ENCODE assay signal across 19 cellular contexts in the genomic region with DNA sequence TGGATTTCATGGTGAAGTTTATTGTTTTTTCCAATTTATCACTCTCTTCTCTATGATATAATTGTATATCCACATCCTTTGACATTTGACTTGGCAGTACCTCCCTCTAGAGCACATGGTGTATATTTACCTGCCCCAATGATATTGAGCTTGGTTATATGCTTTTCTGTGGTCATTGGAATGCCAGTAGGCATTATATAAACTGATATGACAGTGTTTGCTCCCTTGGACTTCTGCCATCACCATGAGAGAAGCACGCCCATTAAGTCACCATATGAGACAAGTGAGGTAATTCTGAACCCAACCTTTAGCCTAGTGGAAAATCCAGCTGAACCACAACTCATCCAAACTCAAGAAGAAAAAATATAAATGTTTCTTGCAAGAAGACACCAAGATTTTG.
"Had no signal": no experiment of that assay in that cellular context is flagged by ENCODE, and none has a peak within 500 bp of the region (broad histone marks: within the 10 kb centered on the region; RNA-seq: fewer than 3 reads in every experiment).

No MANE protein-coding gene starts in this region.

- H3K27me3 Mint-ChIP-seq: activated B cell treated with CpG ODN at 0.5 μM for 24 hours; activated CD4-positive, alpha-beta T cell treated with anti-CD3 and anti-CD28 coated beads, Interleukin-2, amount 10 ng/mL, durations not matched to agents 24 days and 14 days had no signal

- DNase-seq: activated B cell treated with CpG ODN at 0.5 μM for 24 hours; activated CD4-positive, alpha-beta T cell treated with anti-CD3 and anti-CD28 coated beads, Interleukin-2, amount 10 ng/mL, durations not matched to agents 24 days and 14 days; activated naive CD4-positive, alpha-beta T cell treated with Interleukin-2 at 50 U/mL for 16 hours; effector CD4-positive, alpha-beta T cell; kidney; left ventricle myocardium superior; mesenchymal stem cell; sigmoid colon; stimulated activated CD4-positive, alpha-beta T cell treated with anti-CD3 and anti-CD28 coated beads, Interleukin-12 subunit alpha, Interleukin-12 subunit beta, amount 100 ng/mL, for 4 hours; stimulated activated CD4-positive, alpha-beta T cell treated with anti-CD3 and anti-CD28 coated beads, Interleukin-2, amount 100 ng/mL, for 48 hours; stimulated activated naive CD8-positive, alpha-beta T cell treated with anti-CD3 and anti-CD28 coated beads, Interleukin-15, Interleukin-2, amounts not matched to agents 100 U/mL and 50 U/mL, for 24 hours; upper lobe of right lung had no signal

- H3K4me3 ChIP-seq: cardiac muscle cell, coronary artery, gastroesophageal sphincter, sigmoid colon, upper lobe of right lung had no signal

- ATAC-seq: gastroesophageal sphincter; left ventricle myocardium superior; stimulated activated naive CD8-positive, alpha-beta T cell treated with anti-CD3 and anti-CD28 coated beads, Interleukin-15, Interleukin-2, amounts not matched to agents 100 U/mL and 50 U/mL, for 24 hours; upper lobe of right lung had no signal

- H3K36me3 ChIP-seq: cardiac muscle cell, gastroesophageal sphincter, sigmoid colon, upper lobe of right lung had no signal

- H3K4me3 Mint-ChIP-seq: activated B cell treated with CpG ODN at 0.5 μM for 24 hours; activated CD4-positive, alpha-beta T cell treated with anti-CD3 and anti-CD28 coated beads, Interleukin-2, amount 10 ng/mL, durations not matched to agents 24 days and 14 days; activated T-helper 1 cell treated with anti-CD3 and anti-CD28 coated beads, Interleukin-12 subunit alpha, Interleukin-12 subunit beta, Interleukin-2, Interleukin-4 antibody, amounts not matched to agents 30 ng/mL and 10 ng/mL and 1 ng/mL, durations not matched to agents 14 hours and 24 hours and 36 hours had no signal

- H3K4me1 Mint-ChIP-seq: activated B cell treated with CpG ODN at 0.5 μM for 24 hours; activated CD4-positive, alpha-beta T cell treated with anti-CD3 and anti-CD28 coated beads, Interleukin-2, amount 10 ng/mL, durations not matched to agents 24 days and 14 days had no signal

- H3K27me3 ChIP-seq: cardiac muscle cell, gastroesophageal sphincter, sigmoid colon, upper lobe of right lung had no signal

- H3K27ac Mint-ChIP-seq: activated B cell treated with CpG ODN at 0.5 μM for 24 hours; activated CD4-positive, alpha-beta T cell treated with anti-CD3 and anti-CD28 coated beads, Interleukin-2, amount 10 ng/mL, durations not matched to agents 24 days and 14 days; activated T-helper 1 cell treated with anti-CD3 and anti-CD28 coated beads, Interleukin-12 subunit alpha, Interleukin-12 subunit beta, Interleukin-2, Interleukin-4 antibody, amounts not matched to agents 30 ng/mL and 10 ng/mL and 1 ng/mL, durations not matched to agents 14 hours and 24 hours and 36 hours had no signal

- FAIRE-seq: astrocyte, endothelial cell of umbilical vein, kidney, TTC549 had no signal
